In the genomic region with DNA sequence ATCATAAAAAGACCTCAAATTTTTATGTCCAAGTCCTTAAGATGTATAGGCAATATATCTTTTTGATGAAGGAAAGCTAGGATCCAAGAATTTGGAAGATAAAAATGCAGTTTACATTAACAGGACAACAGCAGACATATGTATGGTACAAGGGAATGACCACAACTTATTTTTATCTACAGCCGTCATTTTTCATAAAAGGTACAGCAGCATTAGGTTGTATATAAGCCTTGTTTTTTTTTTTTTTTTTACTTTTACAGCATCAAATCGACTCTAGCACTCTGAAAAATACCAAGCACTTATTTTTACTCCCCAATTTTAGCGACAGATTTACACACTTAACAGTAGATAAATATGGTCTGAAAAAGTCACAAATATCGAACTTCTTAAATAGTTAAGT, we compare ENCODE assay signal across 8 cellular contexts. TPM values are rescaled to one million over a fixed set of nuclear protein-coding genes. Genes with fewer than 3 reads are reported as not detected.
A peak's percentile ranks its signal among the peaks of the same experiment; 100 is the strongest.
DNase-seq lines count a peak whose midpoint lies in the region; ATAC-seq and TF ChIP-seq lines count a peak whose summit lies in the region.

No MANE protein-coding gene starts in this region.

- ATAC-seq in right lobe of liver: no peak

- DNase-seq in activated naive CD4-positive, alpha-beta T cell treated with anti-CD3 and anti-CD28 coated beads, Interleukin-2, amount 10 ng/mL, durations not matched to agents 7 days and 5 days: no peak
- no peak for DNase-seq in activated naive CD4-positive, alpha-beta T cell treated with anti-CD3 and anti-CD28 coated beads, Interleukin-2, amount 50 U/mL, for 16 hours
- DNase-seq in adrenal gland (no peak), right lobe of liver (no peak), transverse colon (no peak), RPMI8226 (no peak), Ammon's horn (ENCODE audit: low spot score) (no peak), NCI-H446 (lab: John Stamatoyannopoulos, UW) (no peak)

- H3K27ac Mint-ChIP-seq in activated naive CD4-positive, alpha-beta T cell treated with anti-CD3 and anti-CD28 coated beads, Interleukin-2, amount 10 ng/mL, durations not matched to agents 7 days and 5 days: peak overlapping the region; percentile 98

- H3K4me3 Mint-ChIP-seq in activated naive CD4-positive, alpha-beta T cell treated with anti-CD3 and anti-CD28 coated beads, Interleukin-2, amount 10 ng/mL, durations not matched to agents 7 days and 5 days: peak overlapping the region; percentile 94

- peaks cover 48% of the 10 kb centered on the region for H3K36me3 Mint-ChIP-seq in activated naive CD4-positive, alpha-beta T cell treated with anti-CD3 and anti-CD28 coated beads, Interleukin-2, amount 10 ng/mL, durations not matched to agents 7 days and 5 days

- peaks cover 31 to 46% of the 10 kb centered on the region in 2 donors for H3K4me1 ChIP-seq in adrenal gland (replicated peaks in 1 of 2)
- peaks cover 0 to 20% (median 9%) of the 10 kb centered on the region in 4 donors for H3K4me1 ChIP-seq in right lobe of liver
- peaks cover 26 to 55% (median 36%) of the 10 kb centered on the region in 4 donors for H3K4me1 ChIP-seq in transverse colon

- H3K4me3 ChIP-seq in adrenal gland (peak overlapping the region in 1 of 4 donors; percentile 97), right lobe of liver (peak overlapping the region; percentile 74 to 85 (median 74)), transverse colon (peak overlapping the region in 3 of 4 donors; percentile 74 to 97 (median 93))

- H3K27me3 ChIP-seq in adrenal gland (no peaks in the 10 kb centered on the region), right lobe of liver (no peaks in the 10 kb centered on the region), transverse colon (no peaks in the 10 kb centered on the region)

- TF ChIP-seq CTCF in adrenal gland (IDR thresholded peaks at IDR 0.05) (no peak), right lobe of liver (IDR thresholded peaks at IDR 0.05) (no peak), transverse colon (IDR thresholded peaks at IDR 0.05) (no peak)

- 1 to 2% (median 1%) methylated on average over 4 of the region's 4 CpGs for WGBS in adrenal gland, 4 donors
- 7% methylated on average over 4 of the region's 4 CpGs for WGBS in right lobe of liver (ENCODE audit: insufficient coverage, low coverage, low lambda C conversion rate, missing lambda C conversion rate)
- WGBS in transverse colon (ENCODE audit: low coverage in 1 of 2), 2 donors: 0 to 2% methylated on average over 4 of the region's 4 CpGs

- no peaks in the 10 kb centered on the region for H3K9me3 Mint-ChIP-seq in activated naive CD4-positive, alpha-beta T cell treated with anti-CD3 and anti-CD28 coated beads, Interleukin-2, amount 10 ng/mL, durations not matched to agents 7 days and 5 days

- H3K4me1 Mint-ChIP-seq in activated naive CD4-positive, alpha-beta T cell treated with anti-CD3 and anti-CD28 coated beads, Interleukin-2, amount 10 ng/mL, durations not matched to agents 7 days and 5 days: peaks cover 58% of the 10 kb centered on the region

- H3K27ac ChIP-seq in adrenal gland (peak overlapping the region in 4 of 5 donors; percentile 58 to 98 (median 98)), right lobe of liver (peak overlapping the region in 1 of 3 donors; percentile 96), transverse colon (peak overlapping the region; percentile 95 to 98 (median 97))

- intact Hi-C loops in adrenal gland (cut with DNase I) (no loop called here), right lobe of liver (cut with DNase I) (no loop called here), transverse colon (cut with DNase I; ENCODE audit: low total_unique reads) (no loop called here)

- no peak for TF ChIP-seq EP300 in transverse colon (IDR thresholded peaks at IDR 0.05; ENCODE audit: low read depth)

- no peaks in the 10 kb centered on the region for H3K27me3 Mint-ChIP-seq in activated naive CD4-positive, alpha-beta T cell treated with anti-CD3 and anti-CD28 coated beads, Interleukin-2, amount 10 ng/mL, durations not matched to agents 7 days and 5 days

- H3K9me3 ChIP-seq in adrenal gland (replicated peaks in 1 of 3): no peaks in the 10 kb centered on the region
- H3K9me3 ChIP-seq in right lobe of liver: no peaks in the 10 kb centered on the region
- no peaks in the 10 kb centered on the region for H3K9me3 ChIP-seq in transverse colon

- TF ChIP-seq POLR2A in adrenal gland (IDR thresholded peaks at IDR 0.05) (no peak), right lobe of liver (IDR thresholded peaks at IDR 0.05) (no peak), transverse colon (IDR thresholded peaks at IDR 0.05) (no peak)

- CTCF ChIA-PET in activated naive CD4-positive, alpha-beta T cell treated with anti-CD3 and anti-CD28 coated beads, Interleukin-2, amount 10 ng/mL, durations not matched to agents 7 days and 5 days (lab: Charles Lee): no interaction called here

- in situ Hi-C loops in transverse colon (cut with MboI; ENCODE audit: low pct_ligation_motif_present in 1 of 4, low pct_unique_long_range_greater_than_20kb in 1 of 4, low sequenced_read_pairs in 3 of 4): no loop called here

- H3K36me3 ChIP-seq in adrenal gland (replicated peaks in 1 of 2): peaks cover 0 to 5% of the 10 kb centered on the region in 2 donors
- no peaks in the 10 kb centered on the region for H3K36me3 ChIP-seq in right lobe of liver
- peaks cover 0 to 5% (median 2%) of the 10 kb centered on the region in 4 donors for H3K36me3 ChIP-seq in transverse colon

RNA-seq across cellular contexts. Expression of gene SRSF10, which starts 1.3 kb away (rescaled TPM):
- total RNA-seq in adrenal gland (100 to 1,000 TPM in 6 of 8 donors, 10 to 100 TPM in 2; 65.8 to 139 (median 105) TPM), right lobe of liver (10 to 100 TPM; 30.6 to 51.5 (median 43.1) TPM), transverse colon (100 to 1,000 TPM in 1 of 4 donors, 10 to 100 TPM in 3; 58.4 to 140 (median 91.3) TPM)
- 100 to 1,000 TPM in 1 of 3 donors, 10 to 100 TPM in 2; 90.0 to 190 (median 99.0) TPM for polyA plus RNA-seq in adrenal gland

RNA-seq across cellular contexts. Expression of gene PNRC2, which starts 19.2 kb away (rescaled TPM):
- 100 to 1,000 TPM in 7 of 8 donors, 10 to 100 TPM in 1; 57.6 to 175 (median 138) TPM for total RNA-seq in adrenal gland
- 100 to 1,000 TPM in 1 of 3 donors, 10 to 100 TPM in 2; 72.9 to 187 (median 81.0) TPM for polyA plus RNA-seq in adrenal gland
- 10 to 100 TPM; 24.3 to 41.2 (median 33.4) TPM for total RNA-seq in right lobe of liver
- 100 to 1,000 TPM in 2 of 4 donors, 10 to 100 TPM in 2; 98.0 to 136 (median 111) TPM for total RNA-seq in transverse colon
